13 cellular contexts compared by ENCODE assay signal in the genomic region with DNA sequence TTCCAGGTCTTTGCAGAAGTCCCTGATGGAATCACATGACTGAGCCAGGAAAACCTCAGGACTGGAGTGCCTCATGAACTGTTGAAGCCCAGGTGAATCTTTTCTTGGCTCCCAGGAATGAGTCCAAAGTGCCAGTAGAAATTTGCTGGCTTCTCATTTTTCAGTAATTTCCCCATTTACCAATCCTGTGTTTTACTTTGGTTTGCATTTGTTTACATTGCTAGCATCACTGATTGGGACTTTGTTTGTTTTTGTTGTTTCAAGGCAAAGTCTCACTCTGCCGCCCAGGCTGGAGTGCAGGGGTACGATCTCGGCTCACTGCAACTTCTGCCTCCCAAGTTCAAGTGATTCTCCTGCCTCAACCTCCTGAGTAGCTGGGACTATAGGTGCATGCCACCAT. TPM values are rescaled to one million over a fixed set of nuclear protein-coding genes. Genes with fewer than 3 reads are reported as not detected.
"Had no signal": no experiment of that assay in that cellular context is flagged by ENCODE, and none has a peak within 500 bp of the region (broad histone marks: within the 10 kb centered on the region; RNA-seq: fewer than 3 reads in every experiment).

No MANE protein-coding gene starts in this region.

- ATAC-seq: body of pancreas, mucosa of descending colon had no signal

- DNase-seq: activated CD4-positive, alpha-beta T cell treated with anti-CD3 and anti-CD28 coated beads for 1 hour; activated effector memory CD4-positive, alpha-beta T cell treated with anti-CD3 and anti-CD28 coated beads, Interleukin-2, amount 50 U/mL, for 16 hours; activated T-cell treated with anti-CD3 and anti-CD28 coated beads for 4 hours; body of pancreas; dermis blood vessel endothelial cell; hypothalamus; mucosa of descending colon; SHP77 treated with DMSO at 0.1 percent for 48 hours; sigmoid colon; stimulated activated CD4-positive, alpha-beta T cell treated with anti-CD3 and anti-CD28 coated beads, Interleukin-2, amount 100 ng/mL, for 24 hours; stimulated activated naive CD4-positive, alpha-beta T cell treated with Interleukin-2 at 50 U/mL for 16 hours had no signal

- H3K27me3 ChIP-seq: body of pancreas, sigmoid colon had no signal

- H3K4me3 ChIP-seq: body of pancreas, mucosa of descending colon, sigmoid colon had no signal

- H3K27ac ChIP-seq: body of pancreas, sigmoid colon had no signal

- H3K9me3 ChIP-seq: body of pancreas, mucosa of descending colon, sigmoid colon had no signal

- H3K27ac Mint-ChIP-seq: type B pancreatic cell had no signal

RNA-seq across cellular contexts. Expression of a gene that starts 45.6 kb away (rescaled TPM):
- total RNA-seq: body of pancreas, glomerular endothelial cell had no signal
